Comparison of ENCODE assay signal across 19 cellular contexts in genomic region chr4:169054879-169055278, GRCh38. TPM values are rescaled to one million over a fixed set of nuclear protein-coding genes. Genes with fewer than 3 reads are reported as not detected.
DNase-seq lines count a peak whose midpoint lies in the region; ATAC-seq and TF ChIP-seq lines count a peak whose summit lies in the region.
"Had no signal": no experiment of that assay in that cellular context is flagged by ENCODE, and none has a peak within 500 bp of the region (broad histone marks: within the 10 kb centered on the region; RNA-seq: fewer than 3 reads in every experiment).

No MANE protein-coding gene starts in this region.

- H3K4me3 ChIP-seq in heart left ventricle, result no peak overlapping the region
- H3K4me3 ChIP-seq: colonic mucosa, thyroid gland had no signal

- POLR2A ChIA-PET in GM10248 (lab: Yijun Ruan, JAX), result no interaction called here

- TF ChIP-seq CTCF in GM10248 (IDR thresholded peaks at IDR 0.05; ENCODE audit: control extremely low read depth, extremely low read depth, low read depth, missing control alignments) (no peak), heart left ventricle (IDR thresholded peaks at IDR 0.05) (no peak), chondrocyte (IDR thresholded peaks at IDR 0.05) (no peak)

- H3K9me3 Mint-ChIP-seq in chondrocyte (ENCODE audit: low read depth), result no peaks in the 10 kb centered on the region
- H3K9me3 Mint-ChIP-seq: activated naive CD4-positive, alpha-beta T cell treated with anti-CD3 and anti-CD28 coated beads, Interleukin-2, amount 50 U/mL, for 72 hours; stimulated activated memory B cell treated with anti-CD40 and anti-IgM and Interleukin-4, amounts not matched to agents 10 μg/mL and 1 μg/mL and 100 μg/mL, for 72 hours had no signal

- ATAC-seq in GM18873 (IDR thresholded peaks at IDR 0.05; ENCODE audit: low FRiP score, unreplicated experiment) (peak; percentile 62), GM21576 (IDR thresholded peaks at IDR 0.05; ENCODE audit: unreplicated experiment) (peak; percentile 67), HG03039 (IDR thresholded peaks at IDR 0.05; ENCODE audit: unreplicated experiment) (peak; percentile 66), left colon (no peak), heart left ventricle (no peak)
- ATAC-seq: activated naive CD4-positive, alpha-beta T cell treated with anti-CD3 and anti-CD28 coated beads, Interleukin-2, amount 50 U/mL, for 72 hours; stimulated activated memory B cell treated with anti-CD40 and anti-IgM and Interleukin-4, amounts not matched to agents 10 μg/mL and 1 μg/mL and 100 μg/mL, for 72 hours had no signal

- H3K27me3 Mint-ChIP-seq in chondrocyte (ENCODE audit: low read depth), result no peaks in the 10 kb centered on the region

- no peaks in the 10 kb centered on the region for H3K27me3 ChIP-seq in heart left ventricle
- H3K27me3 ChIP-seq: colonic mucosa, thyroid gland had no signal

- no peak overlapping the region for H3K4me3 Mint-ChIP-seq in chondrocyte (ENCODE audit: unreplicated experiment)
- H3K4me3 Mint-ChIP-seq: stimulated activated memory B cell treated with anti-CD40 and anti-IgM and Interleukin-4, amounts not matched to agents 10 μg/mL and 1 μg/mL and 100 μg/mL, for 72 hours had no signal

- DNase-seq in GM10248 (ENCODE audit: extremely low spot score), result peak; percentile 32
- DNase-seq in midbrain (lab: John Stamatoyannopoulos, UW), result no peak
- DNase-seq in left colon, result no peak
- no peak for DNase-seq in heart left ventricle
- DNase-seq in chondrocyte (ENCODE audit: low spot score), result no peak
- DNase-seq: activated T-cell treated with anti-CD3 and anti-CD28 coated beads, Interleukin-2, amount 50 U/mL, for 1 hour; C1 segment of cervical spinal cord; colonic mucosa; foreskin melanocyte; MM.1S; NCI-H187 treated with DMSO at 0.1 percent for 48 hours; NCI-H510A; thyroid gland had no signal

- peaks cover 2% of the 10 kb centered on the region for H3K4me1 Mint-ChIP-seq in chondrocyte (ENCODE audit: low read depth)
- H3K4me1 Mint-ChIP-seq: stimulated activated memory B cell treated with anti-CD40 and anti-IgM and Interleukin-4, amounts not matched to agents 10 μg/mL and 1 μg/mL and 100 μg/mL, for 72 hours had no signal

- H3K36me3 Mint-ChIP-seq in chondrocyte (ENCODE audit: low read depth), result no peaks in the 10 kb centered on the region
- H3K36me3 Mint-ChIP-seq: activated naive CD4-positive, alpha-beta T cell treated with anti-CD3 and anti-CD28 coated beads, Interleukin-2, amount 50 U/mL, for 72 hours; stimulated activated memory B cell treated with anti-CD40 and anti-IgM and Interleukin-4, amounts not matched to agents 10 μg/mL and 1 μg/mL and 100 μg/mL, for 72 hours had no signal

- H3K4me1 ChIP-seq in heart left ventricle, result peaks cover 13 to 58% (median 33%) of the 10 kb centered on the region in 12 donors
- H3K4me1 ChIP-seq: colonic mucosa had no signal

- CTCF ChIA-PET in GM10248 (lab: Yijun Ruan, JAX), result interaction anchor here (0.8 to 2.3 kb wide), 2 partner anchors 14 to 431 kb away, joined by 3 to 11 read pairs; no protein-coding TSS in a partner anchor

- no peak overlapping the region for H3K27ac Mint-ChIP-seq in chondrocyte (ENCODE audit: unreplicated experiment)
- H3K27ac Mint-ChIP-seq: activated naive CD4-positive, alpha-beta T cell treated with anti-CD3 and anti-CD28 coated beads, Interleukin-2, amount 50 U/mL, for 72 hours; stimulated activated memory B cell treated with anti-CD40 and anti-IgM and Interleukin-4, amounts not matched to agents 10 μg/mL and 1 μg/mL and 100 μg/mL, for 72 hours had no signal

- no peak for TF ChIP-seq POLR2A in heart left ventricle (IDR thresholded peaks at IDR 0.05)

- no peaks in the 10 kb centered on the region for H3K36me3 ChIP-seq in heart left ventricle
- H3K36me3 ChIP-seq: colonic mucosa, thyroid gland had no signal

- H3K9me3 ChIP-seq in heart left ventricle, result no peaks in the 10 kb centered on the region
- H3K9me3 ChIP-seq: colonic mucosa, thyroid gland had no signal

- no peak overlapping the region for H3K27ac ChIP-seq in heart left ventricle
- H3K27ac ChIP-seq: colonic mucosa, epithelial cell of prostate, thyroid gland had no signal

- intact Hi-C loops in left colon (cut with DNase I, micrococcal nuclease) (no loop called here), heart left ventricle (cut with DNase I) (loop anchor here in 2 of 10 donors (10.0 kb wide), 2 partner anchors 80 to 220 kb away; partner anchors contain the start of gene SH3RF1 (in 1 of the 2))

- 93 to 98% (median 96%) methylated on average over 6 of the region's 6 CpGs for WGBS in heart left ventricle, 4 donors

RNA-seq across cellular contexts. Expression of gene CBR4, which starts 44.8 kb away (rescaled TPM):
- total RNA-seq in left colon, result 10 to 100 TPM; 28.0 to 29.6 TPM
- total RNA-seq in heart left ventricle, result 10 to 100 TPM; 17.2 to 26.5 (median 24.2) TPM
- 10 to 100 TPM in 1 of 2 donors, 1 to 10 TPM in 1; 8.7 to 15.2 TPM for polyA plus RNA-seq in heart left ventricle
- total RNA-seq in chondrocyte, result 15.2 to 19.7 TPM (median 15.7 TPM) in 3 replicates

Comparison
In these comparisons a context has a peak if more than half of its experiments do, and no peak if none do; other contexts are left out.
1. ATAC-seq: peak in GM18873 (single experiment), GM21576 (single experiment) and HG03039 (single experiment); none in left colon (single experiment) and heart left ventricle (0 of 4).